8 cellular contexts compared by ENCODE assay signal in genomic region chr1:1724035-1724864, GRCh38. TPM values are rescaled to one million over a fixed set of nuclear protein-coding genes. Genes with fewer than 3 reads are reported as not detected.
DNase-seq lines count a peak whose midpoint lies in the region; ATAC-seq and TF ChIP-seq lines count a peak whose summit lies in the region.
"Not testable (repeated sequence)": the region's sequence is repeated elsewhere in the genome, so short reads cannot be mapped to it uniquely, and the experiment has no call there.

Gene CDK11A (minus strand): TSS chr1:1724357. CDS start chr1:1722818, 1,539 bp downstream.

- not testable (repeated sequence) for TF ChIP-seq EP300 in SK-N-SH (IDR thresholded peaks at IDR 0.05; ENCODE audit: borderline replicate concordance in 1 of 2, low read depth in 1 of 2, low read length in 1 of 2)

- WGBS in SK-N-SH (ENCODE audit: low lambda C conversion rate) = 0% methylated on average over 8 of the region's 78 CpGs
- 0% methylated on average over 13 to 28 of the region's 78 CpGs for WGBS in testis, 2 donors

- H3K27ac Mint-ChIP-seq in HFFc6 = peak within 1 kb of the TSS; percentile 93

- not testable (repeated sequence) for H2AFZ ChIP-seq in SK-N-SH (ENCODE audit: low read depth)

- H3K79me2 ChIP-seq in SK-N-SH (ENCODE audit: insufficient read depth) = peaks cover 17% of the 10 kb centered on the region

- peak within 1 kb of the TSS; percentile 65; the same call in 1 of the 2 replicates for H3K9ac ChIP-seq in SK-N-SH

- not testable (repeated sequence) for H3K9me3 Mint-ChIP-seq in HFFc6

- POLR2A ChIA-PET in SK-N-SH (lab: Yijun Ruan, JAX) = not testable (repeated sequence)

- H3K9me3 ChIP-seq in SK-N-SH, testis: not testable (repeated sequence)

- CTCF ChIA-PET in SK-N-SH (lab: Yijun Ruan, JAX) = not testable (repeated sequence)

- peak; percentile 99 for ATAC-seq in omental fat pad (ENCODE audit: low FRiP score)

- DNase-seq in GM06990 (ENCODE audit: extremely low read depth, insufficient read length) (peak; percentile 98), HFFc6 (peak; percentile 99), NAMALWA (ENCODE audit: low spot score) (peak; percentile 100), SK-N-SH (peak; percentile 92), glomerular endothelial cell (ENCODE audit: extremely low read depth, low read depth, low spot score) (peak; percentile 96), omental fat pad (ENCODE audit: low spot score) (peak; percentile 98), testis (peak; percentile 98)
- DNase-seq in activated naive CD4-positive, alpha-beta T cell treated with anti-CD3 and anti-CD28 coated beads, Interleukin-2, amount 50 U/mL, for 16 hours = peak; percentile 93

- H3K9me2 ChIP-seq in SK-N-SH = not testable (repeated sequence)

- not testable (repeated sequence) for TF ChIP-seq POLR2A in testis (IDR thresholded peaks at IDR 0.05)

- not testable (repeated sequence) for H3K27me3 Mint-ChIP-seq in HFFc6 (ENCODE audit: insufficient read depth)

- not testable (repeated sequence) for H3K36me3 Mint-ChIP-seq in HFFc6 (ENCODE audit: low read depth)

- not testable (repeated sequence) for H3K27me3 ChIP-seq in GM06990 (replicated peaks; ENCODE audit: control insufficient read depth, insufficient read depth, low read length); SK-N-SH (ENCODE audit: insufficient read depth); testis

- intact Hi-C loops in testis (cut with DNase I; ENCODE audit: low total_unique reads) = not testable (repeated sequence)

- H3K36me3 ChIP-seq in GM06990 (ENCODE audit: control insufficient read depth, insufficient read depth, low read length); testis (ENCODE audit: low read depth, missing control alignments): not testable (repeated sequence)
- peaks cover 12 to 19% of the 10 kb centered on the region in 2 experiments for H3K36me3 ChIP-seq in SK-N-SH (replicated peaks in 1 of 2; ENCODE audit: control insufficient read depth in 1 of 2, insufficient read depth in 2 of 2, low read length in 1 of 2)

- H3K4me1 ChIP-seq in SK-N-SH (ENCODE audit: control insufficient read depth in 1 of 2, insufficient read depth in 2 of 2, low read depth in 1 of 2, low read length in 1 of 2); testis: not testable (repeated sequence)

- peak within 1 kb of the TSS; percentile 76 for H3K4me3 ChIP-seq in GM06990 (replicated peaks; ENCODE audit: low read depth, low read length)
- H3K4me3 ChIP-seq in SK-N-SH (ENCODE audit: low read depth in 2 of 2, low read length in 1 of 2) = peak within 1 kb of the TSS; percentile 63 to 68
- H3K4me3 ChIP-seq in testis = peak within 1 kb of the TSS; percentile 64 to 81

- H3K4me1 Mint-ChIP-seq in HFFc6 (ENCODE audit: low read depth) = peaks cover 14% of the 10 kb centered on the region

- H4K20me1 ChIP-seq in SK-N-SH (ENCODE audit: insufficient read depth) = not testable (repeated sequence)

- not testable (repeated sequence) for H3K4me2 ChIP-seq in SK-N-SH

- peak within 1 kb of the TSS; percentile 92 for H3K4me3 Mint-ChIP-seq in HFFc6

- TF ChIP-seq RAD21 in SK-N-SH (IDR thresholded peaks at IDR 0.05; ENCODE audit: low read length) = not testable (repeated sequence)

- peak; percentile 27 for TF ChIP-seq CTCF in GM06990 (IDR thresholded peaks at IDR 0.05; ENCODE audit: insufficient read depth, low read length, poor library complexity, severe bottlenecking)
- peak; percentile 69 for TF ChIP-seq CTCF in HFFc6 (IDR thresholded peaks at IDR 0.05)
- TF ChIP-seq CTCF in SK-N-SH (IDR thresholded peaks at IDR 0.05) = peak; percentile 48
- TF ChIP-seq CTCF in omental fat pad (IDR thresholded peaks at IDR 0.05) = not testable (repeated sequence)
- peak; percentile 22 to 59 (median 42) for TF ChIP-seq CTCF in testis (IDR thresholded peaks at IDR 0.05)

- peak within 1 kb of the TSS; percentile 74 to 90 for H3K27ac ChIP-seq in SK-N-SH (ENCODE audit: low read depth in 2 of 2, low read length in 1 of 2)
- H3K27ac ChIP-seq in testis = peak within 1 kb of the TSS; percentile 59 to 85

- H3F3A ChIP-seq in SK-N-SH (replicated peaks; ENCODE audit: insufficient read depth) = not testable (repeated sequence)

TF ChIP-seq in SK-N-SH, 30 proteins besides CTCF, POLR2A, EP300 and RAD21:
- TF ChIP-seq GABPA (IDR thresholded peaks at IDR 0.05; ENCODE audit: low read depth) (peak; percentile 84), MAX (IDR thresholded peaks at IDR 0.05; ENCODE audit: low read depth) (peak; percentile 54; the same call in 1 of the 2 replicates), SIN3A (IDR thresholded peaks at IDR 0.05; ENCODE audit: borderline replicate concordance, low read depth, low read length) (peak; percentile 90; the same call in 1 of the 2 replicates), PBX3 (IDR thresholded peaks at IDR 0.05) (peak; percentile 5; the same call in 1 of the 2 replicates), CHD2 (IDR thresholded peaks at IDR 0.05; ENCODE audit: low read length, partially characterized antibody) (peak; percentile 63), JUND (IDR thresholded peaks at IDR 0.05) (peak; percentile 3; the same call in 1 of the 2 replicates), POLR2AphosphoS5 (IDR thresholded peaks at IDR 0.05; ENCODE audit: low read depth, low read length) (peak; percentile 51), NRF1 (IDR thresholded peaks at IDR 0.05; ENCODE audit: low read depth, low read length) (peak; percentile 62), ELF1 (IDR thresholded peaks at IDR 0.05) (peak; percentile 95)

RNA-seq across cellular contexts. Expression of gene CDK11A, which starts in this region (rescaled TPM):
- 10 to 100 TPM; 23.1 to 27.2 (median 25.0) TPM for total RNA-seq in HFFc6 (2021; fragmentation: NEBNext Ultra II Directional; extraction: Animal tissue kit (Norgen Biotek cat#: 25700))
- polyA plus RNA-seq in SK-N-SH (2012; rRNA removed) (22.0 and 24.0 TPM in 2 replicates), testis (ENCODE audit: insufficient read depth, low read depth, low replicate concordance) (44.8 TPM)
- polyA plus RNA-seq in SK-N-SH (2012; cell fraction: cytosol; rRNA removed) = 9.6 and 10.1 TPM in 2 replicates
- polyA plus RNA-seq in SK-N-SH (2012; cell fraction: nucleus; rRNA removed) = 159 and 185 TPM in 2 replicates
- total RNA-seq in glomerular endothelial cell (19.7 and 25.9 TPM in 2 replicates), omental fat pad (10 to 100 TPM; 25.0 to 77.7 (median 39.0) TPM), testis (100 to 1,000 TPM in 1 of 2 donors, 10 to 100 TPM in 1; 75.9 to 153 TPM)

Comparison
In these comparisons a context has a peak if more than half of its experiments do, and no peak if none do; other contexts are left out.
1. Peak in every context shown above with its lines: DNase-seq, ATAC-seq, H3K4me3 ChIP-seq and H3K27ac ChIP-seq.